ENCODE assay signal across 16 cellular contexts in the genomic region with DNA sequence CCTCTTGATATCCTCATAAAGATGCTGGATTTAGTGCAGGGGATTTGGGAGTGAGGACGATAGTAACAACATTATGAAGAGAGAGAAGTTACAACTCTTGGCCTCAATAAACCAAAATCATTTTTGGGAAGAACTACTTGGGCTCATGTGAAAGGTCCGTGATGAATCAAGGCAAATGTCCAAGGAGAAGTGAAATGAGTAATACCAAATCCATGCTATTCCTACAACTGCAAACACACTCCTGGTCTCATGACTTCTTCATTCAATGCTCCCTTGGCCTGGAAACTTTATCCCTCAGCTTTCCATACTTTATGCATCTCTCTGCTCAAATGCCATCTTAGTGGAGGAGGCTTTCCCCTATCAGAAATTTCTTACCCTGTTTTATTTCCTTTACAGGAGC.
DNase-seq lines count a peak whose midpoint lies in the region; ATAC-seq and TF ChIP-seq lines count a peak whose summit lies in the region.
"Had no signal": no experiment of that assay in that cellular context is flagged by ENCODE, and none has a peak within 500 bp of the region (broad histone marks: within the 10 kb centered on the region; RNA-seq: fewer than 3 reads in every experiment).

No MANE protein-coding gene starts in this region.

- DNase-seq in Right ventricle myocardium inferior (ENCODE audit: missing footprints) (no peak), left ventricle myocardium inferior (no peak), HFFc6 (peak; percentile 21), fibroblast of the aortic adventitia (ENCODE audit: low read depth) (peak; percentile 89), left lung (no peak)
- DNase-seq: Caco-2; CD4-positive, CD25-positive, alpha-beta regulatory T cell; NCI-H187; NCI-H526 treated with DMSO at 0.1 percent for 48 hours; SHP77 had no signal

- peak; percentile 37 for ATAC-seq in Right ventricle myocardium inferior
- ATAC-seq in HG03442 (IDR thresholded peaks at IDR 0.05; ENCODE audit: unreplicated experiment): no peak
- no peak for ATAC-seq in HG02973 (IDR thresholded peaks at IDR 0.05; ENCODE audit: unreplicated experiment)
- ATAC-seq in left lung: no peak
- ATAC-seq: GM23338, SK-N-SH treated with all-trans-retinoic acid at 6 μM for 48 hours had no signal

- H3K9me3 ChIP-seq in left ventricle myocardium inferior (replicated peaks) (peaks cover 16% of the 10 kb centered on the region), subcutaneous abdominal adipose tissue (ENCODE audit: control insufficient read depth in 5 of 5, low read length in 5 of 5) (peaks cover 0 to 4% (median 0%) of the 10 kb centered on the region in 5 donors), left lung (peaks cover 3 to 15% of the 10 kb centered on the region in 2 donors)

- H3K9me3 Mint-ChIP-seq in HFFc6: peaks cover 12% of the 10 kb centered on the region

- H3K4me1 Mint-ChIP-seq in HFFc6 (ENCODE audit: low read depth): peaks cover 49% of the 10 kb centered on the region
- H3K4me1 Mint-ChIP-seq: CD4-positive, CD25-positive, alpha-beta regulatory T cell; GM23338 had no signal

- H3K27me3 Mint-ChIP-seq in HFFc6 (ENCODE audit: insufficient read depth): no peaks in the 10 kb centered on the region; the same call in 1 of the 2 replicates

- H3K27me3 ChIP-seq in left ventricle myocardium inferior (ENCODE audit: low read depth) (no peaks in the 10 kb centered on the region), subcutaneous abdominal adipose tissue (ENCODE audit: control insufficient read depth in 5 of 5, insufficient read depth in 4 of 5, low read length in 5 of 5) (no peaks in the 10 kb centered on the region), left lung (no peaks in the 10 kb centered on the region)

- H3K4me3 ChIP-seq in left ventricle myocardium inferior (no peak overlapping the region), fibroblast of the aortic adventitia (ENCODE audit: low read depth, low read length) (no peak overlapping the region), subcutaneous abdominal adipose tissue (ENCODE audit: low read depth in 1 of 5, low read length in 5 of 5) (no peak overlapping the region), left lung (no peak overlapping the region)
- H3K4me3 ChIP-seq: GM23338 had no signal

- H3K36me3 Mint-ChIP-seq in HFFc6 (ENCODE audit: low read depth): peaks cover 14% of the 10 kb centered on the region
- H3K36me3 Mint-ChIP-seq: CD4-positive, CD25-positive, alpha-beta regulatory T cell had no signal

- intact Hi-C loops in Right ventricle myocardium inferior (cut with DNase I): no loop called here
- intact Hi-C loops in left ventricle myocardium inferior (cut with micrococcal nuclease): no loop called here
- intact Hi-C loops in left lung (cut with DNase I): no loop called here

- H3K4me3 Mint-ChIP-seq in HFFc6: peak overlapping the region; percentile 16; the same call in 1 of the 2 replicates
- H3K4me3 Mint-ChIP-seq: CD4-positive, CD25-positive, alpha-beta regulatory T cell; GM23338 had no signal

- TF ChIP-seq CTCF in left ventricle myocardium inferior (IDR thresholded peaks at IDR 0.05; ENCODE audit: borderline replicate concordance) (no peak), HFFc6 (IDR thresholded peaks at IDR 0.05) (no peak), fibroblast of the aortic adventitia (IDR thresholded peaks at IDR 0.05; ENCODE audit: insufficient read depth, low read length) (no peak), left lung (IDR thresholded peaks at IDR 0.05) (no peak)

- no peaks in the 10 kb centered on the region for H3K4me1 ChIP-seq in left ventricle myocardium inferior
- peaks cover 0 to 17% (median 0%) of the 10 kb centered on the region in 5 donors for H3K4me1 ChIP-seq in subcutaneous abdominal adipose tissue (ENCODE audit: control insufficient read depth in 5 of 5, insufficient read depth in 5 of 5, low read length in 5 of 5)
- H3K4me1 ChIP-seq in left lung: no peaks in the 10 kb centered on the region
- H3K4me1 ChIP-seq: Caco-2 had no signal

- no peak overlapping the region for H3K9ac ChIP-seq in subcutaneous abdominal adipose tissue (ENCODE audit: low read length in 5 of 5)

- H3K27ac ChIP-seq in left ventricle myocardium inferior (replicated peaks) (no peak overlapping the region), subcutaneous abdominal adipose tissue (ENCODE audit: low read depth, low read length) (peak overlapping the region; percentile 47), left lung (no peak overlapping the region)
- H3K27ac ChIP-seq: 22Rv1 had no signal

- peak overlapping the region; percentile 42; the same call in 1 of the 2 replicates for H3K27ac Mint-ChIP-seq in HFFc6
- H3K27ac Mint-ChIP-seq: CD4-positive, CD25-positive, alpha-beta regulatory T cell; GM23338 had no signal

- H3K36me3 ChIP-seq in left ventricle myocardium inferior (no peaks in the 10 kb centered on the region), subcutaneous abdominal adipose tissue (ENCODE audit: control insufficient read depth in 5 of 5, insufficient read depth in 5 of 5, low read length in 5 of 5) (no peaks in the 10 kb centered on the region), left lung (no peaks in the 10 kb centered on the region)

Comparison
In these comparisons a context has a peak if more than half of its experiments do, and no peak if none do; other contexts are left out.
1. DNase-seq: peak in HFFc6 (single experiment) and fibroblast of the aortic adventitia (single experiment); none in Right ventricle myocardium inferior (single experiment), left ventricle myocardium inferior (single experiment) and left lung (0 of 2).